Comparison of ENCODE assay signal across 8 cellular contexts in genomic region chr7:97027427-97028234, GRCh38. TPM values are rescaled to one million over a fixed set of nuclear protein-coding genes. Genes with fewer than 3 reads are reported as not detected.
DNase-seq lines count a peak whose midpoint lies in the region; ATAC-seq and TF ChIP-seq lines count a peak whose summit lies in the region.

No MANE protein-coding gene starts in this region.

- peak overlapping the region; percentile 80 for H3K27ac Mint-ChIP-seq in osteocyte (ENCODE audit: unreplicated experiment)

- H3K4me3 ChIP-seq in HUES64 (ENCODE audit: low read length) = peak overlapping the region; percentile 56
- H3K4me3 ChIP-seq in RWPE2 (ENCODE audit: severe bottlenecking) = no peak overlapping the region
- peak overlapping the region; percentile 21 to 49 for H3K4me3 ChIP-seq in gastroesophageal sphincter
- H3K4me3 ChIP-seq in tibial nerve = peak overlapping the region in 3 of 4 donors; percentile 34 to 39 (median 39)

- WGBS in HUES64 = 5% methylated on average over 23 of the region's 23 CpGs
- WGBS in gastroesophageal sphincter (ENCODE audit: low coverage in 1 of 2), 2 donors = 11 to 16% methylated on average over 7 of the region's 23 CpGs
- WGBS in tibial nerve, 2 donors = 5 to 7% methylated on average over 23 of the region's 23 CpGs

- no peak overlapping the region for H3K9ac ChIP-seq in HUES64 (ENCODE audit: low read depth, low read length)

- TF ChIP-seq CTCF in RWPE2 (IDR thresholded peaks at IDR 0.05; ENCODE audit: poor library complexity, severe bottlenecking) = peak; percentile 81
- peak in 3 of 4 experiments; percentile 65 to 84 (median 74) for TF ChIP-seq CTCF in gastroesophageal sphincter (IDR thresholded peaks at IDR 0.05)
- peak; percentile 97 for TF ChIP-seq CTCF in osteocyte (IDR thresholded peaks at IDR 0.05)
- peak; percentile 76 to 86 (median 84) for TF ChIP-seq CTCF in tibial nerve (IDR thresholded peaks at IDR 0.05)

- no peaks in the 10 kb centered on the region for H3K9me3 Mint-ChIP-seq in osteocyte (ENCODE audit: unreplicated experiment)

- H3K27me3 ChIP-seq in HUES64 (ENCODE audit: insufficient read depth, low read length) (peaks cover 69% of the 10 kb centered on the region), RWPE2 (ENCODE audit: insufficient read depth, poor library complexity, severe bottlenecking) (peaks cover 78% of the 10 kb centered on the region), gastroesophageal sphincter (peaks cover 90% of the 10 kb centered on the region), tibial nerve (peaks cover 0 to 44% of the 10 kb centered on the region in 2 donors)

- peak overlapping the region; percentile 75 for H3K4me3 Mint-ChIP-seq in osteocyte (ENCODE audit: unreplicated experiment)

- H3K9me3 ChIP-seq in HUES64 (ENCODE audit: insufficient read depth, low read depth, low read length) (no peaks in the 10 kb centered on the region), RWPE2 (ENCODE audit: severe bottlenecking) (no peaks in the 10 kb centered on the region), gastroesophageal sphincter (no peaks in the 10 kb centered on the region), tibial nerve (no peaks in the 10 kb centered on the region)

- H3K4me1 ChIP-seq in HUES64 (ENCODE audit: insufficient read depth, low read length) (peaks cover 30% of the 10 kb centered on the region), RWPE2 (ENCODE audit: insufficient read depth, poor library complexity, severe bottlenecking) (no peaks in the 10 kb centered on the region), gastroesophageal sphincter (peaks cover 0 to 52% (median 16%) of the 10 kb centered on the region in 3 donors), tibial nerve (peaks cover 0 to 47% (median 17%) of the 10 kb centered on the region in 4 donors)

- ATAC-seq in GM21447 (IDR thresholded peaks at IDR 0.05; ENCODE audit: unreplicated experiment) = peak; percentile 98
- ATAC-seq in RWPE2 (ENCODE audit: low read depth) = peak; percentile 72
- peak; percentile 73 for ATAC-seq in gastroesophageal sphincter

- peak; percentile 86 for DNase-seq in DMS153 treated with DMSO at 0.1 percent for 48 hours (lab: John Stamatoyannopoulos, UW; ENCODE audit: unreplicated experiment)
- DNase-seq in RWPE2 (ENCODE audit: low spot score) = no peak
- DNase-seq in activated naive CD4-positive, alpha-beta T cell (lab: John Stamatoyannopoulos, UW) = peak; percentile 9 to 44 (median 40)
- no peak for DNase-seq in osteocyte (ENCODE audit: extremely low spot score, unreplicated experiment)
- DNase-seq in tibial nerve (ENCODE audit: low spot score in 2 of 2) = peak; percentile 63 to 83

- H3K36me3 Mint-ChIP-seq in osteocyte (ENCODE audit: unreplicated experiment) = no peaks in the 10 kb centered on the region

- TF ChIP-seq POLR2A in gastroesophageal sphincter (IDR thresholded peaks at IDR 0.05) (no peak), tibial nerve (IDR thresholded peaks at IDR 0.05) (no peak)

- TF ChIP-seq EP300 in gastroesophageal sphincter (IDR thresholded peaks at IDR 0.05) = no peak
- peak in 1 of 2 donors; percentile 30 for TF ChIP-seq EP300 in tibial nerve (IDR thresholded peaks at IDR 0.05)

- H3K27me3 Mint-ChIP-seq in osteocyte (ENCODE audit: unreplicated experiment) = peaks cover 70% of the 10 kb centered on the region

- H3K36me3 ChIP-seq in HUES64 (ENCODE audit: insufficient read depth, low read length) = no peaks in the 10 kb centered on the region
- H3K36me3 ChIP-seq in RWPE2 (ENCODE audit: low read depth) = no peaks in the 10 kb centered on the region
- H3K36me3 ChIP-seq in gastroesophageal sphincter = no peaks in the 10 kb centered on the region
- no peaks in the 10 kb centered on the region for H3K36me3 ChIP-seq in tibial nerve

- peaks cover 40% of the 10 kb centered on the region for H3K4me1 Mint-ChIP-seq in osteocyte (ENCODE audit: unreplicated experiment)

- H3K27ac ChIP-seq in HUES64 (ENCODE audit: low read depth, low read length) (no peak overlapping the region), RWPE2 (ENCODE audit: poor library complexity, severe bottlenecking) (no peak overlapping the region), gastroesophageal sphincter (no peak overlapping the region), tibial nerve (no peak overlapping the region)

RNA-seq across cellular contexts. Expression of gene DLX5, which starts 3.0 kb away (rescaled TPM):
- polyA plus RNA-seq in HUES64 (2013, experiment 1 of 2) = 1.0 TPM
- 0.57 TPM for polyA plus RNA-seq in HUES64 (2013, experiment 2 of 2)
- under 1 TPM in 2 of 4 donors, not detected in 2; 0.49 to 0.54 TPM for total RNA-seq in gastroesophageal sphincter
- total RNA-seq in osteocyte = 4.2 and 6.0 TPM in 2 replicates
- total RNA-seq in tibial nerve = under 1 TPM in 1 of 4 donors, not detected in 3; 0.42 TPM

RNA-seq across cellular contexts. Expression of gene DLX6, which starts 22.3 kb away (rescaled TPM):
- polyA plus RNA-seq in HUES64 (2013, experiment 1 of 2) = 0.10 TPM
- polyA plus RNA-seq in HUES64 (2013, experiment 2 of 2) = not detected
- total RNA-seq in gastroesophageal sphincter (under 1 TPM in 2 of 4 donors, not detected in 2; 0.12 to 0.13 TPM), osteocyte (0.94 and 1.5 TPM in 2 replicates), tibial nerve (not detected)

Comparison
In these comparisons a context has a peak if more than half of its experiments do, and no peak if none do; other contexts are left out.
1. DNase-seq: peak in DMS153 treated with DMSO at 0.1 percent for 48 hours (single experiment), activated naive CD4-positive, alpha-beta T cell (4 of 4) and tibial nerve (2 of 2); none in RWPE2 (single experiment) and osteocyte (single experiment).
2. Peak in every context shown above with its lines, with median percentiles within 50 percentile points of each other: ATAC-seq and CTCF ChIP-seq.